ENCODE assay signal across 21 cellular contexts in genomic region chr1:76611782-76612445, GRCh38.
DNase-seq lines count a peak whose midpoint lies in the region; ATAC-seq, FAIRE-seq and TF ChIP-seq lines count a peak whose summit lies in the region.
"Had no signal": no experiment of that assay in that cellular context is flagged by ENCODE, and none has a peak within 500 bp of the region (broad histone marks: within the 10 kb centered on the region; RNA-seq: fewer than 3 reads in every experiment).

No MANE protein-coding gene starts in this region.

- no peaks in the 10 kb centered on the region for H3K27me3 Mint-ChIP-seq in progenitor cell of endocrine pancreas
- H3K27me3 Mint-ChIP-seq: CD4-positive, CD25-positive, alpha-beta regulatory T cell had no signal

- no peaks in the 10 kb centered on the region for H3K36me3 Mint-ChIP-seq in progenitor cell of endocrine pancreas (ENCODE audit: insufficient read depth)
- H3K36me3 Mint-ChIP-seq: CD14-positive monocyte; CD4-positive, alpha-beta memory T cell; CD4-positive, CD25-positive, alpha-beta regulatory T cell; CD8-positive, alpha-beta memory T cell had no signal

- H3K36me3 ChIP-seq in body of pancreas (replicated peaks in 1 of 2; ENCODE audit: insufficient read depth in 1 of 2, low read depth in 2 of 2), result no peaks in the 10 kb centered on the region
- no peaks in the 10 kb centered on the region for H3K36me3 ChIP-seq in ovary
- H3K36me3 ChIP-seq: BE2C, BLaER1 had no signal

- DNase-seq in body of pancreas (peak in 1 of 4 donors; percentile 10), progenitor cell of endocrine pancreas (ENCODE audit: low spot score, unreplicated experiment) (no peak), D721Med (ENCODE audit: insufficient read length, low spot score) (no peak), ovary (no peak)
- DNase-seq in activated CD4-positive, alpha-beta T cell treated with anti-CD3 and anti-CD28 coated beads for 1 hour, result no peak
- DNase-seq: 8988T; ACHN; BE2C; C1 segment of cervical spinal cord; CD4-positive, alpha-beta memory T cell; CD4-positive, CD25-positive, alpha-beta regulatory T cell; CD8-positive, alpha-beta memory T cell; COR-L47; DMS79 treated with DMSO at 0.1 percent for 48 hours; GF-D8 had no signal

- no peak for FAIRE-seq in D721Med (lab: Jason Lieb, UNC)
- FAIRE-seq: A204.1, G401.6, GM12891, GM19239 had no signal

- H3K4me3 Mint-ChIP-seq in progenitor cell of endocrine pancreas (ENCODE audit: low read depth), result no peak overlapping the region
- H3K4me3 Mint-ChIP-seq: CD14-positive monocyte; CD4-positive, alpha-beta memory T cell; CD4-positive, CD25-positive, alpha-beta regulatory T cell; CD8-positive, alpha-beta memory T cell had no signal

- WGBS in body of pancreas, 2 donors, result 28 to 29% methylated on average over 5 of the region's 5 CpGs
- 93 to 96% (median 94%) methylated on average over 5 of the region's 5 CpGs for WGBS in ovary, 3 donors

- TF ChIP-seq CTCF in body of pancreas (IDR thresholded peaks at IDR 0.05) (no peak), progenitor cell of endocrine pancreas (IDR thresholded peaks at IDR 0.05; ENCODE audit: unreplicated experiment) (no peak), D721Med (IDR thresholded peaks at IDR 0.05; ENCODE audit: insufficient read depth, missing control alignments) (no peak), ovary (IDR thresholded peaks at IDR 0.05) (no peak)

- TF ChIP-seq POLR2A in body of pancreas (IDR thresholded peaks at IDR 0.05) (no peak), ovary (IDR thresholded peaks at IDR 0.05) (no peak)

- H3K27me3 ChIP-seq in body of pancreas (no peaks in the 10 kb centered on the region), ovary (no peaks in the 10 kb centered on the region)
- H3K27me3 ChIP-seq: BE2C, BLaER1 had no signal

- TF ChIP-seq EP300 in ovary (IDR thresholded peaks at IDR 0.05), result no peak

- intact Hi-C loops in body of pancreas (cut with DNase I), result no loop called here
- intact Hi-C loops in ovary (cut with DNase I), result no loop called here

- no peaks in the 10 kb centered on the region for H3K9me3 Mint-ChIP-seq in progenitor cell of endocrine pancreas (ENCODE audit: low read depth)

- ATAC-seq in body of pancreas, result peak; percentile 83

- H3K27ac Mint-ChIP-seq in progenitor cell of endocrine pancreas, result peak overlapping the region; percentile 88
- H3K27ac Mint-ChIP-seq: CD14-positive monocyte; CD4-positive, alpha-beta memory T cell; CD4-positive, CD25-positive, alpha-beta regulatory T cell; CD8-positive, alpha-beta memory T cell had no signal

- H3K9me3 ChIP-seq in body of pancreas (no peaks in the 10 kb centered on the region), ovary (no peaks in the 10 kb centered on the region)
- H3K9me3 ChIP-seq: BE2C, BLaER1 had no signal

- H3K4me1 Mint-ChIP-seq in progenitor cell of endocrine pancreas (ENCODE audit: low read depth), result peaks cover 12% of the 10 kb centered on the region
- H3K4me1 Mint-ChIP-seq: CD4-positive, alpha-beta memory T cell; CD4-positive, CD25-positive, alpha-beta regulatory T cell; CD8-positive, alpha-beta memory T cell had no signal

- H3K4me3 ChIP-seq in body of pancreas, result no peak overlapping the region
- H3K4me3 ChIP-seq in ovary, result no peak overlapping the region
- H3K4me3 ChIP-seq: BLaER1 had no signal

- peak overlapping the region in 2 of 4 donors; percentile 17 to 38 for H3K27ac ChIP-seq in body of pancreas
- H3K27ac ChIP-seq in ovary, result no peak overlapping the region
- H3K27ac ChIP-seq: BLaER1 had no signal

- H3K4me1 ChIP-seq in body of pancreas (peaks cover 15% of the 10 kb centered on the region), ovary (ENCODE audit: insufficient read depth) (peaks cover 4% of the 10 kb centered on the region)
- H3K4me1 ChIP-seq: BE2C had no signal
